1 cellular context compared by ENCODE assay signal in the genomic region with DNA sequence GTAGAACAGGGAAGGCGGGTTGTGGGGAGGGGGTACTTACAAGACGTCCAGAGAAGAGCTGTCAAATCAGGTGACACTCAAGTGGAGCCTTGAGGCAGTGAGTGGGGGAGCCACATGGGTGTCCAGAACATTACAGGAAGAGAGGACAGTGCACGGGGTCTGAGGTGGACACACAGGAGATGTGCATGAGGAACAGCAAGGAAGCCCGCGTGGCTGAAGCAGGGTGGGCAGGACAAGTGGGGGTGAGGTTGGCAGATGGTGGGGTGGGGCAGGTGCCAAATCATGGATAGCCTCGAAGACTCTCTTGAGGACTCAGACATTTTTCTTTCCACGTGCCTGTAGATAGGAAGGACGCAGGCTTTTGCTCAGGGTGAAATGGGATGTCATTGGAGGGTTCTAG.
TF ChIP-seq lines count a peak whose summit lies in the region.

No MANE protein-coding gene starts in this region.

TF ChIP-seq in K562, 482 proteins besides CTCF, POLR2A, EP300 and RAD21:
- TF ChIP-seq DPF2 (IDR thresholded peaks at IDR 0.05) (no peak), E2F6 (IDR thresholded peaks at IDR 0.05; ENCODE audit: borderline replicate concordance in 1 of 2, extremely low read depth in 1 of 2, insufficient read depth in 1 of 2, insufficient read length in 1 of 2, low read depth in 1 of 2, low read length in 1 of 2, poor library complexity in 1 of 2, severe bottlenecking in 1 of 2) (peak in 1 of 2 experiments; percentile 17), GATA2 (CRISPR knock-in tag; IDR thresholded peaks at IDR 0.05) (no peak), ZFP30 (CRISPR knock-in tag; IDR thresholded peaks at IDR 0.05; ENCODE audit: borderline replicate concordance) (no peak), NR3C1 (CRISPR knock-in tag; IDR thresholded peaks at IDR 0.05) (no peak), ZBTB1 (CRISPR knock-in tag; IDR thresholded peaks at IDR 0.05; ENCODE audit: borderline replicate concordance, low read depth) (no peak)
- TF ChIP-seq, protein P1, sequence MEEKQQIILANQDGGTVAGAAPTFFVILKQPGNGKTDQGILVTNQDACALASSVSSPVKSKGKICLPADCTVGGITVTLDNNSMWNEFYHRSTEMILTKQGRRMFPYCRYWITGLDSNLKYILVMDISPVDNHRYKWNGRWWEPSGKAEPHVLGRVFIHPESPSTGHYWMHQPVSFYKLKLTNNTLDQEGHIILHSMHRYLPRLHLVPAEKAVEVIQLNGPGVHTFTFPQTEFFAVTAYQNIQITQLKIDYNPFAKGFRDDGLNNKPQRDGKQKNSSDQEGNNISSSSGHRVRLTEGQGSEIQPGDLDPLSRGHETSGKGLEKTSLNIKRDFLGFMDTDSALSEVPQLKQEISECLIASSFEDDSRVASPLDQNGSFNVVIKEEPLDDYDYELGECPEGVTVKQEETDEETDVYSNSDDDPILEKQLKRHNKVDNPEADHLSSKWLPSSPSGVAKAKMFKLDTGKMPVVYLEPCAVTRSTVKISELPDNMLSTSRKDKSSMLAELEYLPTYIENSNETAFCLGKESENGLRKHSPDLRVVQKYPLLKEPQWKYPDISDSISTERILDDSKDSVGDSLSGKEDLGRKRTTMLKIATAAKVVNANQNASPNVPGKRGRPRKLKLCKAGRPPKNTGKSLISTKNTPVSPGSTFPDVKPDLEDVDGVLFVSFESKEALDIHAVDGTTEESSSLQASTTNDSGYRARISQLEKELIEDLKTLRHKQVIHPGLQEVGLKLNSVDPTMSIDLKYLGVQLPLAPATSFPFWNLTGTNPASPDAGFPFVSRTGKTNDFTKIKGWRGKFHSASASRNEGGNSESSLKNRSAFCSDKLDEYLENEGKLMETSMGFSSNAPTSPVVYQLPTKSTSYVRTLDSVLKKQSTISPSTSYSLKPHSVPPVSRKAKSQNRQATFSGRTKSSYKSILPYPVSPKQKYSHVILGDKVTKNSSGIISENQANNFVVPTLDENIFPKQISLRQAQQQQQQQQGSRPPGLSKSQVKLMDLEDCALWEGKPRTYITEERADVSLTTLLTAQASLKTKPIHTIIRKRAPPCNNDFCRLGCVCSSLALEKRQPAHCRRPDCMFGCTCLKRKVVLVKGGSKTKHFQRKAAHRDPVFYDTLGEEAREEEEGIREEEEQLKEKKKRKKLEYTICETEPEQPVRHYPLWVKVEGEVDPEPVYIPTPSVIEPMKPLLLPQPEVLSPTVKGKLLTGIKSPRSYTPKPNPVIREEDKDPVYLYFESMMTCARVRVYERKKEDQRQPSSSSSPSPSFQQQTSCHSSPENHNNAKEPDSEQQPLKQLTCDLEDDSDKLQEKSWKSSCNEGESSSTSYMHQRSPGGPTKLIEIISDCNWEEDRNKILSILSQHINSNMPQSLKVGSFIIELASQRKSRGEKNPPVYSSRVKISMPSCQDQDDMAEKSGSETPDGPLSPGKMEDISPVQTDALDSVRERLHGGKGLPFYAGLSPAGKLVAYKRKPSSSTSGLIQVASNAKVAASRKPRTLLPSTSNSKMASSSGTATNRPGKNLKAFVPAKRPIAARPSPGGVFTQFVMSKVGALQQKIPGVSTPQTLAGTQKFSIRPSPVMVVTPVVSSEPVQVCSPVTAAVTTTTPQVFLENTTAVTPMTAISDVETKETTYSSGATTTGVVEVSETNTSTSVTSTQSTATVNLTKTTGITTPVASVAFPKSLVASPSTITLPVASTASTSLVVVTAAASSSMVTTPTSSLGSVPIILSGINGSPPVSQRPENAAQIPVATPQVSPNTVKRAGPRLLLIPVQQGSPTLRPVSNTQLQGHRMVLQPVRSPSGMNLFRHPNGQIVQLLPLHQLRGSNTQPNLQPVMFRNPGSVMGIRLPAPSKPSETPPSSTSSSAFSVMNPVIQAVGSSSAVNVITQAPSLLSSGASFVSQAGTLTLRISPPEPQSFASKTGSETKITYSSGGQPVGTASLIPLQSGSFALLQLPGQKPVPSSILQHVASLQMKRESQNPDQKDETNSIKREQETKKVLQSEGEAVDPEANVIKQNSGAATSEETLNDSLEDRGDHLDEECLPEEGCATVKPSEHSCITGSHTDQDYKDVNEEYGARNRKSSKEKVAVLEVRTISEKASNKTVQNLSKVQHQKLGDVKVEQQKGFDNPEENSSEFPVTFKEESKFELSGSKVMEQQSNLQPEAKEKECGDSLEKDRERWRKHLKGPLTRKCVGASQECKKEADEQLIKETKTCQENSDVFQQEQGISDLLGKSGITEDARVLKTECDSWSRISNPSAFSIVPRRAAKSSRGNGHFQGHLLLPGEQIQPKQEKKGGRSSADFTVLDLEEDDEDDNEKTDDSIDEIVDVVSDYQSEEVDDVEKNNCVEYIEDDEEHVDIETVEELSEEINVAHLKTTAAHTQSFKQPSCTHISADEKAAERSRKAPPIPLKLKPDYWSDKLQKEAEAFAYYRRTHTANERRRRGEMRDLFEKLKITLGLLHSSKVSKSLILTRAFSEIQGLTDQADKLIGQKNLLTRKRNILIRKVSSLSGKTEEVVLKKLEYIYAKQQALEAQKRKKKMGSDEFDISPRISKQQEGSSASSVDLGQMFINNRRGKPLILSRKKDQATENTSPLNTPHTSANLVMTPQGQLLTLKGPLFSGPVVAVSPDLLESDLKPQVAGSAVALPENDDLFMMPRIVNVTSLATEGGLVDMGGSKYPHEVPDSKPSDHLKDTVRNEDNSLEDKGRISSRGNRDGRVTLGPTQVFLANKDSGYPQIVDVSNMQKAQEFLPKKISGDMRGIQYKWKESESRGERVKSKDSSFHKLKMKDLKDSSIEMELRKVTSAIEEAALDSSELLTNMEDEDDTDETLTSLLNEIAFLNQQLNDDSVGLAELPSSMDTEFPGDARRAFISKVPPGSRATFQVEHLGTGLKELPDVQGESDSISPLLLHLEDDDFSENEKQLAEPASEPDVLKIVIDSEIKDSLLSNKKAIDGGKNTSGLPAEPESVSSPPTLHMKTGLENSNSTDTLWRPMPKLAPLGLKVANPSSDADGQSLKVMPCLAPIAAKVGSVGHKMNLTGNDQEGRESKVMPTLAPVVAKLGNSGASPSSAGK (IDR thresholded peaks at IDR 0.05) = peak; percentile 18; the same call in 1 of the 2 replicates
